In the genomic region with DNA sequence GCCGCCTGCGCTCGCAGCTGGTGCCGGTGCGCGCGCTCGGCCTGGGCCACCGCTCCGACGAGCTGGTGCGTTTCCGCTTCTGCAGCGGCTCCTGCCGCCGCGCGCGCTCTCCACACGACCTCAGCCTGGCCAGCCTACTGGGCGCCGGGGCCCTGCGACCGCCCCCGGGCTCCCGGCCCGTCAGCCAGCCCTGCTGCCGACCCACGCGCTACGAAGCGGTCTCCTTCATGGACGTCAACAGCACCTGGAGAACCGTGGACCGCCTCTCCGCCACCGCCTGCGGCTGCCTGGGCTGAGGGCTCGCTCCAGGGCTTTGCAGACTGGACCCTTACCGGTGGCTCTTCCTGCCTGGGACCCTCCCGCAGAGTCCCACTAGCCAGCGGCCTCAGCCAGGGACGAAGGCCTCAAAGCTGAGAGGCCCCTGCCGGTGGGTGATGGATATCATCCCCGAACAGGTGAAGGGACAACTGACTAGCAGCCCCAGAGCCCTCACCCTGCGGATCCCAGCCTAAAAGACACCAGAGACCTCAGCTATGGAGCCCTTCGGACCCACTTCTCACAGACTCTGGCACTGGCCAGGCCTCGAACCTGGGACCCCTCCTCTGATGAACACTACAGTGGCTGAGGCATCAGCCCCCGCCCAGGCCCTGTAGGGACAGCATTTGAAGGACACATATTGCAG, we compare ENCODE assay signal across 6 cellular contexts. TPM values are rescaled to one million over a fixed set of nuclear protein-coding genes. Genes with fewer than 3 reads are reported as not detected.
DNase-seq lines count a peak whose midpoint lies in the region; ATAC-seq and TF ChIP-seq lines count a peak whose summit lies in the region.

No MANE protein-coding gene starts in this region.

- H3K9me3 Mint-ChIP-seq in Caco-2 (ENCODE audit: unreplicated experiment), result no peaks in the 10 kb centered on the region

- peak overlapping the region; percentile 83 for H3K4me2 ChIP-seq in PC-3 (ENCODE audit: low read length)

- H4K20me1 ChIP-seq in PC-3 (ENCODE audit: low read length), result no peaks in the 10 kb centered on the region

- ATAC-seq in PC-3, result peak; percentile 9
- ATAC-seq in heart left ventricle, result peak in 2 of 4 donors; percentile 37 to 41
- no peak for ATAC-seq in HG02970 (IDR thresholded peaks at IDR 0.05; ENCODE audit: low FRiP score, unreplicated experiment)

- CTCF ChIA-PET in Caco-2 (lab: Charles Lee) (interaction anchor here (3.5 kb wide), 1 partner anchor 173 kb away, joined by 66 read pairs; no protein-coding TSS in a partner anchor), PC-3 (lab: Charles Lee) (interaction anchor here (0.6 to 2.5 kb wide), 3 partner anchors 9 to 271 kb away, joined by 3 to 9 read pairs (median 4); partner anchors contain the start of gene ATP6V0B)

- H3K27ac Mint-ChIP-seq in Caco-2 (ENCODE audit: unreplicated experiment), result no peak overlapping the region

- DNase-seq in Caco-2 (peak in 1 of 2 experiments; percentile 58), PC-3 (peak; percentile 32), heart left ventricle (peak in 2 of 5 donors; percentile 53 to 54)
- no peak for DNase-seq in stimulated activated CD4-positive, alpha-beta T cell treated with anti-CD3 and anti-CD28 coated beads, Interleukin-12 subunit alpha, Interleukin-12 subunit beta, amount 100 ng/mL, for 4 hours

- peak overlapping the region; percentile 79 for H3K4me3 Mint-ChIP-seq in Caco-2 (ENCODE audit: unreplicated experiment)

- H3K9me3 ChIP-seq in Caco-2 (no peaks in the 10 kb centered on the region), PC-3 (ENCODE audit: low read length) (no peaks in the 10 kb centered on the region), heart left ventricle (no peaks in the 10 kb centered on the region)

- H3K9ac ChIP-seq in PC-3 (ENCODE audit: low read length), result no peak overlapping the region

- 12 to 55% (median 30%) methylated on average over 10 to 49 of the region's 49 CpGs for WGBS in heart left ventricle, 4 donors

- TF ChIP-seq POLR2A in heart left ventricle (IDR thresholded peaks at IDR 0.05), result no peak

- no peaks in the 10 kb centered on the region for H3K27me3 ChIP-seq in Caco-2 (replicated peaks; ENCODE audit: control insufficient read depth, insufficient read depth, low read length)
- no peaks in the 10 kb centered on the region for H3K27me3 ChIP-seq in PC-3 (ENCODE audit: low read length)
- H3K27me3 ChIP-seq in heart left ventricle, result peaks cover 3 to 23% (median 9%) of the 10 kb centered on the region in 9 donors

- H3K4me1 Mint-ChIP-seq in Caco-2 (ENCODE audit: low read depth, unreplicated experiment), result no peaks in the 10 kb centered on the region

- H3K4me3 ChIP-seq in Caco-2 (ENCODE audit: low read depth, low read length), result peak overlapping the region; percentile 53
- peak overlapping the region; percentile 64 for H3K4me3 ChIP-seq in PC-3 (ENCODE audit: low read length)
- H3K4me3 ChIP-seq in heart left ventricle, result peak overlapping the region in 11 of 12 donors; percentile 18 to 57 (median 50)

- peaks cover 6% of the 10 kb centered on the region; the same call in 1 of the 2 replicates for H3K79me2 ChIP-seq in PC-3 (ENCODE audit: low read length)

- H3K4me1 ChIP-seq in Caco-2 (peaks cover 9% of the 10 kb centered on the region), PC-3 (ENCODE audit: insufficient read depth, low read length) (peaks cover 43% of the 10 kb centered on the region), heart left ventricle (peaks cover 3 to 32% (median 19%) of the 10 kb centered on the region in 12 donors)

- H3K36me3 Mint-ChIP-seq in Caco-2 (ENCODE audit: insufficient read depth, unreplicated experiment), result no peaks in the 10 kb centered on the region

- H3K9me2 ChIP-seq in PC-3 (replicated peaks; ENCODE audit: low read length), result no peaks in the 10 kb centered on the region

- H3F3A ChIP-seq in PC-3 (ENCODE audit: low read length, unreplicated experiment), result no peaks in the 10 kb centered on the region

- intact Hi-C loops in Caco-2 (cut with micrococcal nuclease; ENCODE audit: unreplicated experiment) (no loop called here), PC-3 (cut with micrococcal nuclease) (no loop called here), heart left ventricle (cut with DNase I) (loop anchor here in 4 of 10 donors (5.0 to 10.0 kb wide), 3 partner anchors 108 to 412 kb away; partner anchors contain the start of gene PTPRF (in 1 of the 4))

- H3K27me3 Mint-ChIP-seq in Caco-2 (ENCODE audit: insufficient read depth, unreplicated experiment), result no peaks in the 10 kb centered on the region

- 0 out of 2 replicates have a peak overlapping the region, but pooled peaks have one; percentile 9 for H3K27ac ChIP-seq in PC-3 (ENCODE audit: low read length)
- no peak overlapping the region for H3K27ac ChIP-seq in heart left ventricle
- peak overlapping the region; percentile 45 for H3K27ac ChIP-seq in temporal lobe (ENCODE audit: low read depth, low read length)

- H3K36me3 ChIP-seq in Caco-2 (ENCODE audit: control insufficient read depth, insufficient read depth, low read length), result no peaks in the 10 kb centered on the region
- no peaks in the 10 kb centered on the region; the same call in 1 of the 2 replicates for H3K36me3 ChIP-seq in PC-3 (ENCODE audit: low read depth, low read length)
- H3K36me3 ChIP-seq in heart left ventricle, result no peaks in the 10 kb centered on the region

- TF ChIP-seq CTCF in Caco-2 (IDR thresholded peaks at IDR 0.05; ENCODE audit: insufficient read depth in 1 of 2, low read depth in 1 of 2, low read length in 1 of 2, severe bottlenecking in 1 of 2, unreplicated experiment in 1 of 2), result peak; percentile 27 to 33
- peak; percentile 39; the same call in 1 of the 2 replicates for TF ChIP-seq CTCF in PC-3 (conservative IDR thresholded peaks at IDR 0.05; ENCODE audit: low read depth, low read length)
- TF ChIP-seq CTCF in heart left ventricle (IDR thresholded peaks at IDR 0.05), result peak in 2 of 12 donors; percentile 5 to 6

- BruUV-seq in Caco-2 (replicated peaks; lab: Mats Ljungman, UMichigan), result no TSS peak
- no TSS peak for BruUV-seq in PC-3 (replicated peaks; lab: Mats Ljungman, UMichigan)

- H2AFZ ChIP-seq in PC-3 (ENCODE audit: low read length), result peak overlapping the region; percentile 62

- POLR2A ChIA-PET in Caco-2 (lab: Charles Lee), result no interaction called here
- POLR2A ChIA-PET in PC-3 (lab: Charles Lee; ENCODE audit: unreplicated experiment), result no interaction called here

RNA-seq across cellular contexts. Expression of gene ARTN, which starts 3.0 kb away (rescaled TPM):
- 0.26 TPM in 1 of 2 replicates, not detected in the other for total RNA-seq in Caco-2 (2022)
- 35.5 and 36.0 TPM in 2 replicates for total RNA-seq in PC-3 (2014; rRNA removed)
- 1 to 10 TPM in 1 of 9 donors, under 1 TPM in 2, not detected in 6; 0.14 to 1.3 (median 0.37) TPM for total RNA-seq in heart left ventricle
- under 1 TPM; 0.07 to 0.23 TPM for polyA plus RNA-seq in heart left ventricle
- 0.49 TPM for total RNA-seq in temporal lobe

RNA-seq across cellular contexts. Expression of gene IPO13, which starts 10.1 kb away (rescaled TPM):
- total RNA-seq in Caco-2 (2022), result 14.1 and 15.9 TPM in 2 replicates
- 33.7 and 45.4 TPM in 2 replicates for total RNA-seq in PC-3 (2014; rRNA removed)
- total RNA-seq in heart left ventricle, result 10 to 100 TPM; 51.4 to 71.0 (median 56.7) TPM
- polyA plus RNA-seq in heart left ventricle, result 10 to 100 TPM; 29.9 to 46.9 TPM
- 14.0 TPM for total RNA-seq in temporal lobe

RNA-seq across cellular contexts. Expression of gene DPH2, which starts 33.2 kb away (rescaled TPM):
- total RNA-seq in Caco-2 (2022) (29.0 and 29.5 TPM in 2 replicates), PC-3 (2014; rRNA removed) (46.3 and 59.0 TPM in 2 replicates), heart left ventricle (10 to 100 TPM; 13.2 to 36.7 (median 14.7) TPM), temporal lobe (12.3 TPM)
- 10 to 100 TPM in 1 of 2 donors, 1 to 10 TPM in 1; 8.0 to 65.6 TPM for polyA plus RNA-seq in heart left ventricle

RNA-seq across cellular contexts. Expression of gene ATP6V0B, which starts 38.1 kb away (rescaled TPM):
- total RNA-seq in Caco-2 (2022), result 89.9 and 91.2 TPM in 2 replicates
- 207 and 241 TPM in 2 replicates for total RNA-seq in PC-3 (2014; rRNA removed)
- total RNA-seq in heart left ventricle, result 100 to 1,000 TPM in 3 of 9 donors, 10 to 100 TPM in 6; 71.4 to 140 (median 93.2) TPM
- polyA plus RNA-seq in heart left ventricle, result 100 to 1,000 TPM in 1 of 2 donors, 10 to 100 TPM in 1; 84.7 to 235 TPM
- 102 TPM for total RNA-seq in temporal lobe

RNA-seq across cellular contexts. Expression of gene B4GALT2, which starts 42.4 kb away (rescaled TPM):
- total RNA-seq in Caco-2 (2022) (28.6 and 31.5 TPM in 2 replicates), PC-3 (2014; rRNA removed) (103 and 136 TPM in 2 replicates), heart left ventricle (10 to 100 TPM; 26.8 to 65.0 (median 40.2) TPM), temporal lobe (50.4 TPM)
- polyA plus RNA-seq in heart left ventricle, result 10 to 100 TPM; 29.2 to 65.7 TPM

Comparison
In these comparisons a context has a peak if more than half of its experiments do, and no peak if none do; other contexts are left out.
1. H3K27ac ChIP-seq: peak in PC-3 (single experiment) and temporal lobe (single experiment); none in heart left ventricle (0 of 12).
2. RNA of gene ARTN, which starts 3.0 kb away (total RNA-seq): 35.5 to 36.0 TPM in PC-3; 0.49 TPM in temporal lobe (single experiment), 0.14 to 1.3 TPM in heart left ventricle and 0.26 TPM in Caco-2; every median in the first group is over 10 times any median in the second.
3. Peak in every context shown above with its lines, with median percentiles within 50 percentile points of each other: H3K4me3 ChIP-seq.